ENCODE assay signal across 9 cellular contexts in genomic region chr3:46692566-46692983, GRCh38. TPM values are rescaled to one million over a fixed set of nuclear protein-coding genes. Genes with fewer than 3 reads are reported as not detected.
DNase-seq lines count a peak whose midpoint lies in the region; ATAC-seq and TF ChIP-seq lines count a peak whose summit lies in the region.
"Had no signal": no experiment of that assay in that cellular context is flagged by ENCODE, and none has a peak within 500 bp of the region (broad histone marks: within the 10 kb centered on the region; RNA-seq: fewer than 3 reads in every experiment).

No MANE protein-coding gene starts in this region.

- no peak overlapping the region for H3K27ac Mint-ChIP-seq in T-helper 2 cell treated with Interferon-gamma antibody and Interleukin-4, amounts not matched to agents 5 μg/mL and 100 μg/mL, for 36 hours
- H3K27ac Mint-ChIP-seq in activated naive CD8-positive, alpha-beta T cell: no peak overlapping the region

- H3K9me3 Mint-ChIP-seq in T-helper 2 cell treated with Interferon-gamma antibody and Interleukin-4, amounts not matched to agents 5 μg/mL and 100 μg/mL, for 36 hours: no peaks in the 10 kb centered on the region
- H3K9me3 Mint-ChIP-seq in activated naive CD8-positive, alpha-beta T cell (ENCODE audit: low read depth): no peaks in the 10 kb centered on the region

- no peak for DNase-seq in T-helper 2 cell treated with Interferon-gamma antibody and Interleukin-4, amounts not matched to agents 5 μg/mL and 100 μg/mL, for 36 hours (ENCODE audit: low spot score)
- DNase-seq in T-helper 2 cell (no peak), left lobe of liver (ENCODE audit: low spot score) (peak; percentile 71), thoracic aorta (ENCODE audit: low spot score) (no peak), head of caudate nucleus (no peak), DMS 273 (lab: John Stamatoyannopoulos, UW; ENCODE audit: unreplicated experiment) (no peak), dedifferentiated amniotic fluid mesenchymal stem cell (ENCODE audit: extremely low spot score) (no peak)

- H3K36me3 ChIP-seq in thoracic aorta: peaks cover 2% of the 10 kb centered on the region

- H3K4me1 ChIP-seq in thoracic aorta (ENCODE audit: control insufficient read depth in 1 of 2, low read depth in 2 of 2): peaks cover 42 to 66% of the 10 kb centered on the region in 2 donors

- H3K4me3 Mint-ChIP-seq in T-helper 2 cell treated with Interferon-gamma antibody and Interleukin-4, amounts not matched to agents 5 μg/mL and 100 μg/mL, for 36 hours: peak overlapping the region; percentile 82
- H3K4me3 Mint-ChIP-seq in activated naive CD8-positive, alpha-beta T cell: peak overlapping the region; percentile 87

- TF ChIP-seq CTCF in thoracic aorta (IDR thresholded peaks at IDR 0.05): no peak

- H3K4me1 Mint-ChIP-seq in T-helper 2 cell treated with Interferon-gamma antibody and Interleukin-4, amounts not matched to agents 5 μg/mL and 100 μg/mL, for 36 hours (ENCODE audit: low read depth): peaks cover 26% of the 10 kb centered on the region
- H3K4me1 Mint-ChIP-seq in activated naive CD8-positive, alpha-beta T cell (ENCODE audit: low read depth): peaks cover 44% of the 10 kb centered on the region

- H3K4me3 ChIP-seq in thoracic aorta: peak overlapping the region; percentile 95

- ATAC-seq in left lobe of liver: peak; percentile 29
- no peak for ATAC-seq in thoracic aorta (ENCODE audit: insufficient number of reproducible peaks, low FRiP score, low read depth)

- intact Hi-C loops in head of caudate nucleus (cut with DNase I): no loop called here

- peaks cover 17% of the 10 kb centered on the region for H3K27me3 Mint-ChIP-seq in T-helper 2 cell treated with Interferon-gamma antibody and Interleukin-4, amounts not matched to agents 5 μg/mL and 100 μg/mL, for 36 hours (ENCODE audit: low read depth)
- no peaks in the 10 kb centered on the region for H3K27me3 Mint-ChIP-seq in activated naive CD8-positive, alpha-beta T cell

- H3K36me3 Mint-ChIP-seq in T-helper 2 cell treated with Interferon-gamma antibody and Interleukin-4, amounts not matched to agents 5 μg/mL and 100 μg/mL, for 36 hours (ENCODE audit: low read depth): no peaks in the 10 kb centered on the region
- no peaks in the 10 kb centered on the region for H3K36me3 Mint-ChIP-seq in activated naive CD8-positive, alpha-beta T cell

- H3K27ac ChIP-seq in thoracic aorta: peak overlapping the region; percentile 78 to 85

- H3K27me3 ChIP-seq in thoracic aorta (replicated peaks; ENCODE audit: insufficient read depth): no peaks in the 10 kb centered on the region

- H3K9me3 ChIP-seq in thoracic aorta: no peaks in the 10 kb centered on the region

RNA-seq across cellular contexts. Expression of gene ALS2CL, which starts 0.9 kb away (rescaled TPM):
- 24.2 TPM for total RNA-seq in left lobe of liver
- total RNA-seq in thoracic aorta: 10 to 100 TPM; 25.2 to 41.7 TPM

RNA-seq across cellular contexts. Expression of gene TMIE, which starts 8.6 kb away (rescaled TPM):
- total RNA-seq in left lobe of liver (0.33 TPM), thoracic aorta (not detected)
- total RNA-seq: RPMI7951 had no signal

RNA-seq across cellular contexts. Expression of gene PRSS50, which starts 25.1 kb away (rescaled TPM):
- total RNA-seq in left lobe of liver: 0.13 TPM
- under 1 TPM; 0.28 to 0.54 TPM for total RNA-seq in thoracic aorta
- total RNA-seq: RPMI7951 had no signal
